ENCODE assay signal across 1 cellular context in the genomic region with DNA sequence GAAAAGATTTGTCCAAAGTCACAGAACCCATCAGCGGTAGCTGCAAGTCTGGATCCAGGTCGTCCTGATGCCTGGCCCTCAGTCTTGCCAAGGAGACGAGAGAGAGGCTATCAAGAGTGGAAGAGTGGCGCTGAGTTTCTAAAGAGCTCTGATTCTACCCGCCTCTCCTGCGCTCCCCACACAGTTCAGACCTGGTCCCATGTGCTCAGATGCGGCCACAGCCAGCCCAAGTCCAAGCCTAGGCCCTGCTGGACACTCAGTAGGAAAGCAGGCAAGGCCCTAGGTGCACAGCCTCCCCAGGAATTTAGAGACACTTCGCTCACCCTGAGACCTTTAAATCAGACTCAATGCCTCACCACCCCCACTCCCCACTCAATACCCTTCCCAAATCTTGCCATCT.
TF ChIP-seq lines count a peak whose summit lies in the region.

No MANE protein-coding gene starts in this region.

TF ChIP-seq in WTC11, 78 proteins besides CTCF, POLR2A, EP300 and RAD21 (continued from another document):
- TF ChIP-seq, protein P1, sequence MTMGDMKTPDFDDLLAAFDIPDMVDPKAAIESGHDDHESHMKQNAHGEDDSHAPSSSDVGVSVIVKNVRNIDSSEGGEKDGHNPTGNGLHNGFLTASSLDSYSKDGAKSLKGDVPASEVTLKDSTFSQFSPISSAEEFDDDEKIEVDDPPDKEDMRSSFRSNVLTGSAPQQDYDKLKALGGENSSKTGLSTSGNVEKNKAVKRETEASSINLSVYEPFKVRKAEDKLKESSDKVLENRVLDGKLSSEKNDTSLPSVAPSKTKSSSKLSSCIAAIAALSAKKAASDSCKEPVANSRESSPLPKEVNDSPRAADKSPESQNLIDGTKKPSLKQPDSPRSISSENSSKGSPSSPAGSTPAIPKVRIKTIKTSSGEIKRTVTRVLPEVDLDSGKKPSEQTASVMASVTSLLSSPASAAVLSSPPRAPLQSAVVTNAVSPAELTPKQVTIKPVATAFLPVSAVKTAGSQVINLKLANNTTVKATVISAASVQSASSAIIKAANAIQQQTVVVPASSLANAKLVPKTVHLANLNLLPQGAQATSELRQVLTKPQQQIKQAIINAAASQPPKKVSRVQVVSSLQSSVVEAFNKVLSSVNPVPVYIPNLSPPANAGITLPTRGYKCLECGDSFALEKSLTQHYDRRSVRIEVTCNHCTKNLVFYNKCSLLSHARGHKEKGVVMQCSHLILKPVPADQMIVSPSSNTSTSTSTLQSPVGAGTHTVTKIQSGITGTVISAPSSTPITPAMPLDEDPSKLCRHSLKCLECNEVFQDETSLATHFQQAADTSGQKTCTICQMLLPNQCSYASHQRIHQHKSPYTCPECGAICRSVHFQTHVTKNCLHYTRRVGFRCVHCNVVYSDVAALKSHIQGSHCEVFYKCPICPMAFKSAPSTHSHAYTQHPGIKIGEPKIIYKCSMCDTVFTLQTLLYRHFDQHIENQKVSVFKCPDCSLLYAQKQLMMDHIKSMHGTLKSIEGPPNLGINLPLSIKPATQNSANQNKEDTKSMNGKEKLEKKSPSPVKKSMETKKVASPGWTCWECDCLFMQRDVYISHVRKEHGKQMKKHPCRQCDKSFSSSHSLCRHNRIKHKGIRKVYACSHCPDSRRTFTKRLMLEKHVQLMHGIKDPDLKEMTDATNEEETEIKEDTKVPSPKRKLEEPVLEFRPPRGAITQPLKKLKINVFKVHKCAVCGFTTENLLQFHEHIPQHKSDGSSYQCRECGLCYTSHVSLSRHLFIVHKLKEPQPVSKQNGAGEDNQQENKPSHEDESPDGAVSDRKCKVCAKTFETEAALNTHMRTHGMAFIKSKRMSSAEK (CRISPR knock-in tag; IDR thresholded peaks at IDR 0.05; ENCODE audit: borderline replicate concordance), result no peak
- TF ChIP-seq ZNF263 (CRISPR knock-in tag; IDR thresholded peaks at IDR 0.05; ENCODE audit: low read depth), result no peak
- TF ChIP-seq, protein P2, sequence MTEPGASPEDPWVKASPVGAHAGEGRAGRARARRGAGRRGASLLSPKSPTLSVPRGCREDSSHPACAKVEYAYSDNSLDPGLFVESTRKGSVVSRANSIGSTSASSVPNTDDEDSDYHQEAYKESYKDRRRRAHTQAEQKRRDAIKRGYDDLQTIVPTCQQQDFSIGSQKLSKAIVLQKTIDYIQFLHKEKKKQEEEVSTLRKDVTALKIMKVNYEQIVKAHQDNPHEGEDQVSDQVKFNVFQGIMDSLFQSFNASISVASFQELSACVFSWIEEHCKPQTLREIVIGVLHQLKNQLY (CRISPR knock-in tag; IDR thresholded peaks at IDR 0.05), result no peak
- no peak for TF ChIP-seq SMAD4 (CRISPR knock-in tag; IDR thresholded peaks at IDR 0.05)
- TF ChIP-seq OVOL2 (CRISPR knock-in tag; IDR thresholded peaks at IDR 0.05; ENCODE audit: borderline replicate concordance), result no peak
- TF ChIP-seq CREB1 (CRISPR knock-in tag; IDR thresholded peaks at IDR 0.05), result no peak
- no peak for TF ChIP-seq TEAD1 (CRISPR knock-in tag; IDR thresholded peaks at IDR 0.05)
- TF ChIP-seq, protein P3, sequence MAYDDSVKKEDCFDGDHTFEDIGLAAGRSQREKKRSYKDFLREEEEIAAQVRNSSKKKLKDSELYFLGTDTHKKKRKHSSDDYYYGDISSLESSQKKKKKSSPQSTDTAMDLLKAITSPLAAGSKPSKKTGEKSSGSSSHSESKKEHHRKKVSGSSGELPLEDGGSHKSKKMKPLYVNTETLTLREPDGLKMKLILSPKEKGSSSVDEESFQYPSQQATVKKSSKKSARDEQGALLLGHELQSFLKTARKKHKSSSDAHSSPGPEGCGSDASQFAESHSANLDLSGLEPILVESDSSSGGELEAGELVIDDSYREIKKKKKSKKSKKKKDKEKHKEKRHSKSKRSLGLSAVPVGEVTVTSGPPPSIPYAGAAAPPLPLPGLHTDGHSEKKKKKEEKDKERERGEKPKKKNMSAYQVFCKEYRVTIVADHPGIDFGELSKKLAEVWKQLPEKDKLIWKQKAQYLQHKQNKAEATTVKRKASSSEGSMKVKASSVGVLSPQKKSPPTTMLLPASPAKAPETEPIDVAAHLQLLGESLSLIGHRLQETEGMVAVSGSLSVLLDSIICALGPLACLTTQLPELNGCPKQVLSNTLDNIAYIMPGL (CRISPR knock-in tag; IDR thresholded peaks at IDR 0.05), result no peak
- TF ChIP-seq, protein P4, sequence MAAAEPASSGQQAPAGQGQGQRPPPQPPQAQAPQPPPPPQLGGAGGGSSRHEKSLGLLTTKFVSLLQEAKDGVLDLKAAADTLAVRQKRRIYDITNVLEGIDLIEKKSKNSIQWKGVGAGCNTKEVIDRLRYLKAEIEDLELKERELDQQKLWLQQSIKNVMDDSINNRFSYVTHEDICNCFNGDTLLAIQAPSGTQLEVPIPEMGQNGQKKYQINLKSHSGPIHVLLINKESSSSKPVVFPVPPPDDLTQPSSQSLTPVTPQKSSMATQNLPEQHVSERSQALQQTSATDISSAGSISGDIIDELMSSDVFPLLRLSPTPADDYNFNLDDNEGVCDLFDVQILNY (CRISPR knock-in tag; IDR thresholded peaks at IDR 0.05), result no peak
- TF ChIP-seq JUN (CRISPR knock-in tag; IDR thresholded peaks at IDR 0.05), result no peak
- no peak for TF ChIP-seq ZNF219 (CRISPR knock-in tag; IDR thresholded peaks at IDR 0.05; ENCODE audit: borderline replicate concordance)
- TF ChIP-seq MYBL2 (CRISPR knock-in tag; IDR thresholded peaks at IDR 0.05), result no peak
- TF ChIP-seq, protein P5, sequence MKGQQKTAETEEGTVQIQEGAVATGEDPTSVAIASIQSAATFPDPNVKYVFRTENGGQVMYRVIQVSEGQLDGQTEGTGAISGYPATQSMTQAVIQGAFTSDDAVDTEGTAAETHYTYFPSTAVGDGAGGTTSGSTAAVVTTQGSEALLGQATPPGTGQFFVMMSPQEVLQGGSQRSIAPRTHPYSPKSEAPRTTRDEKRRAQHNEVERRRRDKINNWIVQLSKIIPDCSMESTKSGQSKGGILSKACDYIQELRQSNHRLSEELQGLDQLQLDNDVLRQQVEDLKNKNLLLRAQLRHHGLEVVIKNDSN (CRISPR knock-in tag; IDR thresholded peaks at IDR 0.05), result no peak
- TF ChIP-seq RELA (CRISPR knock-in tag; IDR thresholded peaks at IDR 0.05; ENCODE audit: borderline replicate concordance), result no peak
- TF ChIP-seq NFATC4 (CRISPR knock-in tag; IDR thresholded peaks at IDR 0.05), result no peak
- TF ChIP-seq, protein P6, sequence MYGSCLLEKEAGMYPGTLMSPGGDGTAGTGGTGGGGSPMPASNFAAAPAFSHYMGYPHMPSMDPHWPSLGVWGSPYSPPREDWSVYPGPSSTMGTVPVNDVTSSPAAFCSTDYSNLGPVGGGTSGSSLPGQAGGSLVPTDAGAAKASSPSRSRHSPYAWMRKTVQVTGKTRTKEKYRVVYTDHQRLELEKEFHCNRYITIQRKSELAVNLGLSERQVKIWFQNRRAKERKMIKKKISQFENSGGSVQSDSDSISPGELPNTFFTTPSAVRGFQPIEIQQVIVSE (CRISPR knock-in tag; IDR thresholded peaks at IDR 0.05; ENCODE audit: borderline replicate concordance), result no peak
- TF ChIP-seq, protein P7, sequence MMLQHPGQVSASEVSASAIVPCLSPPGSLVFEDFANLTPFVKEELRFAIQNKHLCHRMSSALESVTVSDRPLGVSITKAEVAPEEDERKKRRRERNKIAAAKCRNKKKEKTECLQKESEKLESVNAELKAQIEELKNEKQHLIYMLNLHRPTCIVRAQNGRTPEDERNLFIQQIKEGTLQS (CRISPR knock-in tag; conservative IDR thresholded peaks at IDR 0.05), result no peak
